ENCODE assay signal across 2 cellular contexts in the genomic region with DNA sequence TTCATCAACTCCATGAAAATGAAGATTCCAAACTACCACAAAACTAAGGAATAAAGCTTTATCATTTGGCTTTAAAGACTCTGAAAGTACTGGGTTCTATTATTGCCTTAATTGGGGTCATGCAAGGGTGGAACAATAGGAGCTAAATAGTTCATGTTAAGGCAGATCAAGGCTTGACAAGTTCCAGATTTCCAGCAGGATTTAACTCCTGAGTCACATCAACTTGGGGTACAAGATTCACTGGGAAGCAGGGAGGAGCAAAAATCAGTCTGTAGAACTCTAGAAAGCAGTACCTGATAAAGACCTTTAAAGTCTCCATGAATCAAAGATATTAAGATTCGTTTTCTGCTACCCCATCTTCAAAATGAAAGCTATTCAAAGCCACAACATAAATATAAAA.
TF ChIP-seq lines count a peak whose summit lies in the region.

No MANE protein-coding gene starts in this region.

TF ChIP-seq in A549, 52 proteins besides CTCF, POLR2A, EP300 and RAD21:
- TF ChIP-seq TP53 (CRISPR knock-in tag; IDR thresholded peaks at IDR 0.05) (no peak), JUN (IDR thresholded peaks at IDR 0.05) (no peak), MAFK (IDR thresholded peaks at IDR 0.05; ENCODE audit: partially characterized antibody) (no peak), MYC (IDR thresholded peaks at IDR 0.05; ENCODE audit: borderline replicate concordance, low read length) (no peak), NFE2L2 (conservative IDR thresholded peaks at IDR 0.05; ENCODE audit: low read length) (no peak), HES2 (IDR thresholded peaks at IDR 0.05) (no peak), RFX5 (IDR thresholded peaks at IDR 0.05) (no peak), HOXB5 (CRISPR knock-in tag; IDR thresholded peaks at IDR 0.05) (no peak), CEBPB (IDR thresholded peaks at IDR 0.05) (no peak), NR3C1 (IDR thresholded peaks at IDR 0.05) (no peak), ATOH8 (CRISPR knock-in tag; IDR thresholded peaks at IDR 0.05; ENCODE audit: low read depth) (no peak), TFCP2L1 (CRISPR knock-in tag; IDR thresholded peaks at IDR 0.05) (no peak), CBX8 (IDR thresholded peaks at IDR 0.05) (no peak), CHD2 (IDR thresholded peaks at IDR 0.05; ENCODE audit: low read length, partially characterized antibody) (no peak), CBX2 (IDR thresholded peaks at IDR 0.05; ENCODE audit: borderline replicate concordance, low read depth) (no peak), ZFP36 (IDR thresholded peaks at IDR 0.05; ENCODE audit: borderline replicate concordance, partially characterized antibody) (no peak)

TF ChIP-seq in IMR-90, 13 proteins besides CTCF, POLR2A, EP300 and RAD21:
- TF ChIP-seq CHD1 (IDR thresholded peaks at IDR 0.05; ENCODE audit: low read depth, low read length) (no peak), MXI1 (IDR thresholded peaks at IDR 0.05; ENCODE audit: borderline replicate concordance, low read depth, low read length) (no peak), MAZ (IDR thresholded peaks at IDR 0.05; ENCODE audit: borderline replicate concordance, low read depth, low read length) (no peak)
